In genomic region chr6:144215932-144216667, GRCh38 we compare ENCODE assay signal across 8 cellular contexts.
A peak's percentile ranks its signal among the peaks of the same experiment; 100 is the strongest.
DNase-seq lines count a peak whose midpoint lies in the region; ATAC-seq, FAIRE-seq and TF ChIP-seq lines count a peak whose summit lies in the region.

No MANE protein-coding gene starts in this region.

- peaks cover 0 to 4% of the 10 kb centered on the region in 2 donors for H3K4me1 ChIP-seq in small intestine (ENCODE audit: control insufficient read depth in 2 of 2, insufficient read depth in 1 of 2, low read depth in 1 of 2, low read length in 1 of 2)

- 0% methylated on average over 51 to 61 of the region's 61 CpGs for WGBS in small intestine, 3 donors

- TF ChIP-seq CTCF in AG09309 (IDR thresholded peaks at IDR 0.05; ENCODE audit: control insufficient read depth, insufficient read depth, low read depth, low read length, missing control alignments): peak; percentile 65
- TF ChIP-seq CTCF in WI38 (IDR thresholded peaks at IDR 0.05; ENCODE audit: low read depth, low read length): peak; percentile 72
- peak; percentile 78 for TF ChIP-seq CTCF in bronchial epithelial cell (IDR thresholded peaks at IDR 0.05; ENCODE audit: insufficient read depth, low read length, severe bottlenecking)

- peak; percentile 94 for DNase-seq in AG09309 (ENCODE audit: low read depth)
- DNase-seq in NCI-H2196 treated with DMSO at 0.1 percent for 48 hours (lab: John Stamatoyannopoulos, UW; ENCODE audit: unreplicated experiment): peak; percentile 77
- DNase-seq in bronchial epithelial cell (ENCODE audit: low read depth): peak; percentile 89
- peak; percentile 95 for DNase-seq in iPS-NIHi11 (ENCODE audit: low spot score)
- peak; percentile 94 for DNase-seq in small intestine

- H3K27ac ChIP-seq in small intestine (ENCODE audit: low read depth in 1 of 2, low read length in 1 of 2): peak overlapping the region; percentile 96 to 100

- FAIRE-seq in bronchial epithelial cell (lab: Jason Lieb, UNC) (no peak), small intestine (lab: Jason Lieb, UNC) (no peak)

- ATAC-seq in GM18909 (IDR thresholded peaks at IDR 0.05; ENCODE audit: poor library complexity, unreplicated experiment) (peak; percentile 90), HG03159 (IDR thresholded peaks at IDR 0.05; ENCODE audit: unreplicated experiment) (peak; percentile 90)

- H3K4me3 ChIP-seq in AG09309 (ENCODE audit: control insufficient read depth, low read depth, low read length) (peak overlapping the region; percentile 65), WI38 (ENCODE audit: low read depth, low read length) (peak overlapping the region; percentile 67), bronchial epithelial cell (ENCODE audit: low read depth, low read length) (peak overlapping the region; percentile 69), small intestine (ENCODE audit: low read depth in 1 of 2, low read length in 2 of 2) (peak overlapping the region; percentile 66 to 85)

- H3K27me3 ChIP-seq in bronchial epithelial cell (ENCODE audit: control insufficient read depth, insufficient read depth, low read length) (no peaks in the 10 kb centered on the region), small intestine (ENCODE audit: control insufficient read depth in 2 of 2, insufficient read depth in 2 of 2, low read length in 2 of 2) (no peaks in the 10 kb centered on the region)

- H3K36me3 ChIP-seq in bronchial epithelial cell (ENCODE audit: control insufficient read depth, insufficient read depth, low read length): no peaks in the 10 kb centered on the region
- no peaks in the 10 kb centered on the region for H3K36me3 ChIP-seq in small intestine (ENCODE audit: control insufficient read depth in 2 of 2, insufficient read depth in 2 of 2, low read length in 2 of 2)

- H3K9me3 ChIP-seq in small intestine (ENCODE audit: control insufficient read depth, low read depth): no peaks in the 10 kb centered on the region

Comparison
In these comparisons a context has a peak if more than half of its experiments do, and no peak if none do; other contexts are left out.
1. Peak in every context shown above with its lines: DNase-seq, ATAC-seq, H3K4me3 ChIP-seq and H3K27ac ChIP-seq.